Comparison of ENCODE assay signal across 34 cellular contexts in genomic region chr2:16117021-16117700, GRCh38.
"Had no signal": no experiment of that assay in that cellular context is flagged by ENCODE, and none has a peak within 500 bp of the region (broad histone marks: within the 10 kb centered on the region; RNA-seq: fewer than 3 reads in every experiment).

No MANE protein-coding gene starts in this region.

- H3K4me3 ChIP-seq: adrenal gland, ascending aorta, body of pancreas, breast epithelium, cardiac muscle cell had no signal

- ATAC-seq: activated naive CD4-positive, alpha-beta T cell treated with anti-CD3 and anti-CD28 coated beads, Interleukin-2, amount 50 U/mL, for 72 hours; activated naive CD8-positive, alpha-beta T cell treated with anti-CD3 and anti-CD28 coated beads, Interleukin-2, amount 50 U/mL, for 24 hours; activated T-cell treated with anti-CD3 and anti-CD28 coated beads, Interleukin-2, amount 50 U/mL, for 4 hours; activated T-cell treated with anti-CD3 and anti-CD28 coated beads, Interleukin-2, amount 50 U/mL, for 72 hours; activated T-helper 17 cell treated with anti-CD3 and anti-CD28 coated beads, Interleukin-2, amount 50 U/mL, for 72 hours; body of pancreas had no signal

- FAIRE-seq: astrocyte, bronchial epithelial cell had no signal

- H3K9me3 ChIP-seq: adrenal gland, ascending aorta, body of pancreas, breast epithelium had no signal

- H3K36me3 ChIP-seq: adrenal gland, ascending aorta, brain microvascular endothelial cell, breast epithelium, cardiac muscle cell had no signal

- H3K4me1 ChIP-seq: adrenal gland, ascending aorta, body of pancreas, breast epithelium had no signal

- DNase-seq: activated effector memory CD4-positive, alpha-beta T cell treated with anti-CD3 and anti-CD28 coated beads, Interleukin-2, amount 50 U/mL, for 16 hours; activated effector memory CD4-positive, alpha-beta T cell treated with Interleukin-2 at 50 U/mL for 16 hours; activated gamma-delta T cell; activated gamma-delta T cell treated with Interleukin-2 at 50 U/mL for 16 hours; activated naive CD4-positive, alpha-beta T cell; activated naive CD4-positive, alpha-beta T cell treated with anti-CD3 and anti-CD28 coated beads for 36 hours; activated naive CD4-positive, alpha-beta T cell treated with anti-CD3 and anti-CD28 coated beads, Interleukin-2, amount 10 ng/mL, durations not matched to agents 7 days and 5 days; activated naive CD4-positive, alpha-beta T cell treated with anti-CD3 and anti-CD28 coated beads, Interleukin-2, amount 50 U/mL, for 16 hours; activated naive CD4-positive, alpha-beta T cell treated with Interleukin-2 at 50 U/mL for 16 hours; activated naive CD8-positive, alpha-beta T cell treated with anti-CD3 and anti-CD28 coated beads for 36 hours; activated naive CD8-positive, alpha-beta T cell treated with anti-CD3 and anti-CD28 coated beads, Interleukin-2, amount 10 ng/mL, durations not matched to agents 7 days and 5 days; activated naive CD8-positive, alpha-beta T cell treated with anti-CD3 and anti-CD28 coated beads, Interleukin-2, amount 50 U/mL, for 24 hours; activated T-cell treated with anti-CD3 and anti-CD28 coated beads, Interleukin-2, amount 50 U/mL, for 1 hour; activated T-cell treated with anti-CD3 and anti-CD28 coated beads, Interleukin-2, amount 50 U/mL, for 24 hours; activated T-cell treated with anti-CD3 and anti-CD28 coated beads, Interleukin-2, amount 50 U/mL, for 4 hours; activated T-cell treated with anti-CD3 and anti-CD28 coated beads, Interleukin-2, amount 50 U/mL, for 48 hours; activated T-cell treated with anti-CD3 and anti-CD28 coated beads, Interleukin-2, amount 50 U/mL, for 72 hours; adrenal gland; amniotic stem cell; amygdala; anterior cingulate cortex; aorta; body of pancreas; brain microvascular endothelial cell; caudate nucleus; central memory CD4-positive, alpha-beta T cell; cerebellar nuclear complex had no signal

- H3K27ac ChIP-seq: adrenal gland, ascending aorta, body of pancreas, brain microvascular endothelial cell, breast epithelium, cardiac muscle cell had no signal

- H3K27me3 ChIP-seq: adrenal gland, ascending aorta, body of pancreas, brain microvascular endothelial cell, breast epithelium, cardiac muscle cell had no signal
